Comparison of ENCODE assay signal across 8 cellular contexts in the genomic region with DNA sequence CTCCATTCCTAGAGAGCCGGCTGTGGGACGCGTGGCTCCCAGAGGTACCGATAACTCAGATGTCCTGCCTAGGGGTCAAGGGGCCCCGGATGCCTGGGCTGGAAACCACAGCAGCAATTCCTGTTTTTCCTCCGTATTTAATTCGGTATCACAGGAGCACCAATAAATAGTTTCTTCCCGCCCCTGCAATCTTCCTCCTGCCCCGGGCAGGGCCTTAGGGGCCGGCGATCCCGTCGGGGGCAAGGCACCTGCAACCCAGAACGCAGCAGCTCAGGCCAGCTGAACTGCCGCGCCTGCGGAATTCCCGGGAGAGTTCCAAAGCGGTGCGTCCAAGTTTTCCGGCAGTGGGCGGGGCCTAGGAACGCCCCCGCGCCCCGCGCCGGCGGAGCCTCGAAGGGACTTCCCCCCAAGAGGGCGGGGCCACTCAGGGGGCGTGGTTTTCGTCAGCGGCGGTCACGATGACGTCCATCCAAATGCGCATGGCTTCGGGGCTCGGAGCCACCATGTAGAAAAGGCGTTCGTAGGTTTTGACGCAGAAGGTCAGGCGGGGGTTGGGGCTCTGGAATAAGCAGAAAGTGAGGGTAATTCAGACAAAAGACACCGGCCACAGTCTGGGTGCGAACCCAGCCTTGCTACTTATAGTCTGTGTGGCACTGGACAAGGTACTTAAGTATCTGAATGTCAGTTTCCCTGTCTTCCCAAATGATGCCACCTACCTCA. TPM values are rescaled to one million over a fixed set of nuclear protein-coding genes. Genes with fewer than 3 reads are reported as not detected.
A peak's percentile ranks its signal among the peaks of the same experiment; 100 is the strongest.
DNase-seq lines count a peak whose midpoint lies in the region; ATAC-seq and TF ChIP-seq lines count a peak whose summit lies in the region.

No MANE protein-coding gene starts in this region.

- H3K9me3 ChIP-seq in ES-I3 (ENCODE audit: control insufficient read depth, insufficient read depth, low read length) (no peaks in the 10 kb centered on the region), lung (ENCODE audit: control insufficient read depth in 2 of 2, insufficient read depth in 1 of 2, low read length in 1 of 2) (no peaks in the 10 kb centered on the region)
- H3K9me3 ChIP-seq in effector memory CD4-positive, alpha-beta T cell (ENCODE audit: control insufficient read depth, low read length), result no peaks in the 10 kb centered on the region

- H3K36me3 ChIP-seq in ES-I3 (ENCODE audit: insufficient read depth, low read length) (peaks cover 3% of the 10 kb centered on the region; the same call in 1 of the 2 replicates), lung (ENCODE audit: control insufficient read depth in 2 of 2, insufficient read depth in 2 of 2, low read length in 2 of 2) (no peaks in the 10 kb centered on the region)
- H3K36me3 ChIP-seq in effector memory CD4-positive, alpha-beta T cell (ENCODE audit: control insufficient read depth, insufficient read depth, low read length), result peaks cover 5% of the 10 kb centered on the region

- H3K9ac ChIP-seq in ES-I3 (ENCODE audit: low read depth, low read length), result peak overlapping the region; percentile 58

- peak overlapping the region; percentile 79 for H3K27ac ChIP-seq in effector memory CD4-positive, alpha-beta T cell (ENCODE audit: insufficient read depth, low read length, poor library complexity, severe bottlenecking)
- H3K27ac ChIP-seq in lung (ENCODE audit: low read depth in 1 of 2, low read length in 1 of 2), result peak overlapping the region; percentile 17 to 87

- no peaks in the 10 kb centered on the region for H3K36me3 Mint-ChIP-seq in activated CD8-positive, alpha-beta memory T cell treated with anti-CD3 and anti-CD28 coated beads, Interleukin-2, amount 10 ng/mL, durations not matched to agents 7 days and 5 days

- H3K4me1 ChIP-seq in ES-I3 (ENCODE audit: insufficient read depth, low read length) (no peaks in the 10 kb centered on the region; the same call in 1 of the 2 replicates), lung (ENCODE audit: control insufficient read depth in 2 of 2, insufficient read depth in 2 of 2, low read length in 2 of 2) (peaks cover 0 to 5% of the 10 kb centered on the region in 2 donors)
- H3K4me1 ChIP-seq in effector memory CD4-positive, alpha-beta T cell (ENCODE audit: control insufficient read depth, insufficient read depth, low read length, poor library complexity, severe bottlenecking), result peaks cover 14% of the 10 kb centered on the region

- H3K4me3 Mint-ChIP-seq in activated CD8-positive, alpha-beta memory T cell treated with anti-CD3 and anti-CD28 coated beads, Interleukin-2, amount 10 ng/mL, durations not matched to agents 7 days and 5 days, result peak overlapping the region; percentile 69

- H3K27ac Mint-ChIP-seq in activated CD8-positive, alpha-beta memory T cell treated with anti-CD3 and anti-CD28 coated beads, Interleukin-2, amount 10 ng/mL, durations not matched to agents 7 days and 5 days, result peak overlapping the region; percentile 74

- no peaks in the 10 kb centered on the region for H3K27me3 Mint-ChIP-seq in activated CD8-positive, alpha-beta memory T cell treated with anti-CD3 and anti-CD28 coated beads, Interleukin-2, amount 10 ng/mL, durations not matched to agents 7 days and 5 days

- no peak for TF ChIP-seq CTCF in lung (IDR thresholded peaks at IDR 0.05; ENCODE audit: control extremely low read depth, extremely low read depth)

- H3K9me3 Mint-ChIP-seq in activated CD8-positive, alpha-beta memory T cell treated with anti-CD3 and anti-CD28 coated beads, Interleukin-2, amount 10 ng/mL, durations not matched to agents 7 days and 5 days (ENCODE audit: low read depth), result no peaks in the 10 kb centered on the region

- TF ChIP-seq POLR2A in GM18505 (IDR thresholded peaks at IDR 0.05; ENCODE audit: borderline replicate concordance, extremely low read depth, insufficient read depth, insufficient read length), result no peak

- H3K4me1 Mint-ChIP-seq in activated CD8-positive, alpha-beta memory T cell treated with anti-CD3 and anti-CD28 coated beads, Interleukin-2, amount 10 ng/mL, durations not matched to agents 7 days and 5 days, result peaks cover 7% of the 10 kb centered on the region

- 4 to 6% methylated on average over 46 of the region's 46 CpGs for WGBS in lung, 2 donors

- peak; percentile 64 for ATAC-seq in HG02938 (IDR thresholded peaks at IDR 0.05; ENCODE audit: unreplicated experiment)
- peak; percentile 97 for ATAC-seq in activated CD8-positive, alpha-beta memory T cell treated with anti-CD3 and anti-CD28 coated beads, Interleukin-2, amount 10 ng/mL, durations not matched to agents 7 days and 5 days
- peak; percentile 95 for ATAC-seq in lung (ENCODE audit: insufficient read depth, low FRiP score)
- ATAC-seq in GM18505 (IDR thresholded peaks at IDR 0.05; ENCODE audit: unreplicated experiment), result no peak

- no peaks in the 10 kb centered on the region for H3K27me3 ChIP-seq in effector memory CD4-positive, alpha-beta T cell (replicated peaks; ENCODE audit: control insufficient read depth, insufficient read depth, low read length, poor library complexity, severe bottlenecking)
- H3K27me3 ChIP-seq in lung (ENCODE audit: control insufficient read depth, insufficient read depth), result no peaks in the 10 kb centered on the region

- DNase-seq in NCI-H748 treated with DMSO at 0.1 percent for 48 hours (lab: John Stamatoyannopoulos, UW) (peak; percentile 91), lung (ENCODE audit: low spot score) (peak; percentile 93)
- peak; percentile 91 for DNase-seq in activated CD8-positive, alpha-beta memory T cell treated with anti-CD3 and anti-CD28 coated beads, Interleukin-2, amount 10 ng/mL, durations not matched to agents 7 days and 5 days
- peak; percentile 90 to 95 (median 92) for DNase-seq in effector memory CD4-positive, alpha-beta T cell
- DNase-seq in stimulated activated CD4-positive, alpha-beta T cell treated with anti-CD3 and anti-CD28 coated beads, Interleukin-4, amount 100 ng/mL, for 48 hours (ENCODE audit: low read depth in 2 of 2), result peak; percentile 90 to 98

- CTCF ChIA-PET in activated CD8-positive, alpha-beta memory T cell treated with anti-CD3 and anti-CD28 coated beads, Interleukin-2, amount 10 ng/mL, durations not matched to agents 7 days and 5 days (lab: Charles Lee), result interaction anchor here (1.5 to 1.8 kb wide), 2 partner anchors 9 to 12 kb away, joined by 3 to 8 read pairs; no protein-coding TSS in a partner anchor

- H3K4me3 ChIP-seq in effector memory CD4-positive, alpha-beta T cell (ENCODE audit: insufficient read depth, low read depth, low read length, poor library complexity, severe bottlenecking), result peak overlapping the region; percentile 47
- peak overlapping the region; percentile 18 for H3K4me3 ChIP-seq in lung

RNA-seq across cellular contexts. Expression of a gene that starts 9.7 kb away (rescaled TPM):
- total RNA-seq in activated CD8-positive, alpha-beta memory T cell treated with anti-CD3 and anti-CD28 coated beads, Interleukin-2, amount 10 ng/mL, durations not matched to agents 7 days and 5 days, result under 1 TPM; 0.23 to 0.33 TPM
- total RNA-seq in lung, result under 1 TPM; 0.28 to 0.89 TPM
- 1 to 10 TPM; 1.0 to 1.7 TPM for polyA plus RNA-seq in lung

RNA-seq across cellular contexts. Expression of a gene that starts 29.4 kb away (rescaled TPM):
- 10 to 100 TPM; 11.0 to 11.2 TPM for total RNA-seq in activated CD8-positive, alpha-beta memory T cell treated with anti-CD3 and anti-CD28 coated beads, Interleukin-2, amount 10 ng/mL, durations not matched to agents 7 days and 5 days
- total RNA-seq in lung, result 10 to 100 TPM in 1 of 2 donors, 1 to 10 TPM in 1; 9.8 to 23.4 TPM
- 1 to 10 TPM; 5.8 to 6.0 TPM for polyA plus RNA-seq in lung

RNA-seq across cellular contexts. Expression of a gene that starts 51.9 kb away (rescaled TPM):
- 10 to 100 TPM; 52.6 to 55.8 TPM for total RNA-seq in activated CD8-positive, alpha-beta memory T cell treated with anti-CD3 and anti-CD28 coated beads, Interleukin-2, amount 10 ng/mL, durations not matched to agents 7 days and 5 days
- 10 to 100 TPM; 15.0 to 49.3 TPM for total RNA-seq in lung
- 10 to 100 TPM; 25.7 to 76.9 TPM for polyA plus RNA-seq in lung

RNA-seq across cellular contexts. Expression of a gene that starts 57.8 kb away (rescaled TPM):
- 1 to 10 TPM; 2.9 to 3.7 TPM for total RNA-seq in activated CD8-positive, alpha-beta memory T cell treated with anti-CD3 and anti-CD28 coated beads, Interleukin-2, amount 10 ng/mL, durations not matched to agents 7 days and 5 days
- total RNA-seq in lung, result 1 to 10 TPM in 1 of 2 donors, under 1 TPM in 1; 0.65 to 2.3 TPM
- under 1 TPM; 0.48 to 0.65 TPM for polyA plus RNA-seq in lung
